In the genomic region with DNA sequence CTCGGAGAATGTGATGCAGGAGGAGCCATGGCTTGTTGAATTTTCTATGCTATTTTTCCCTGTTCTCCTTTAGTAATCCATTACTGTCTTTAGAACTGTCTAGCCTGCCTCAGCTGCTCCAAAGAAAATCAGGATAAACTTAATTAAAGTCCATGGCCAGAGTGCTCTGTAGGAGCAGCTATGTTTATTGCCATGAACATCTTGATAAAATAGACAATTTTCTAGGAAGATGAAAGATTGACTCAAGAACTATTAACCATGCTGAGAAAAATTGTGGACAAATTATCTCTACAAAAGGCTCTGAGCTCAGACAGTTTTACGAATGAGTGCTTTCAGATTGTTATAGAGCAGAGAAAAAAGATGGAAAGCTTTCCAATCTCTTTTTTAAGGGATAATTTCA, we compare ENCODE assay signal across 24 cellular contexts.
"Had no signal": no experiment of that assay in that cellular context is flagged by ENCODE, and none has a peak within 500 bp of the region (broad histone marks: within the 10 kb centered on the region; RNA-seq: fewer than 3 reads in every experiment).

No MANE protein-coding gene starts in this region.

- H3K27me3 ChIP-seq: colonic mucosa, dorsolateral prefrontal cortex, esophagus muscularis mucosa, esophagus squamous epithelium, gastrocnemius medialis, gastroesophageal sphincter, heart left ventricle had no signal

- FAIRE-seq: endothelial cell of umbilical vein had no signal

- DNase-seq: colonic mucosa; cortex of kidney; dorsolateral prefrontal cortex; effector CD4-positive, alpha-beta T cell; effector CD8-positive, alpha-beta T cell; effector memory CD4-positive, alpha-beta T cell; effector memory CD8-positive, alpha-beta T cell; endodermal cell; erythroblast; esophagus squamous epithelium; foreskin fibroblast; foreskin keratinocyte; foreskin melanocyte; gastrocnemius medialis; glutamatergic neuron; head of caudate nucleus; heart left ventricle had no signal

- H3K9me3 ChIP-seq: colonic mucosa, esophagus muscularis mucosa, esophagus squamous epithelium, gastrocnemius medialis, gastroesophageal sphincter had no signal

- H3K4me3 ChIP-seq: colonic mucosa, coronary artery, dorsolateral prefrontal cortex, esophagus muscularis mucosa, esophagus squamous epithelium, gastrocnemius medialis, gastroesophageal sphincter, heart left ventricle had no signal

- H3K27ac ChIP-seq: colonic mucosa, coronary artery, dorsolateral prefrontal cortex, epithelial cell of prostate, esophagus muscularis mucosa, esophagus squamous epithelium, foreskin keratinocyte, gastrocnemius medialis, gastroesophageal sphincter, heart left ventricle had no signal

- H3K27ac Mint-ChIP-seq: dendritic cell treated with granulocyte-macrophage colony-stimulating factor and Interleukin-4, amounts not matched to agents 40 ng/mL and 50 ng/mL, for 4 days; effector memory CD8-positive, alpha-beta T cell; endodermal cell had no signal

- ATAC-seq: effector memory CD8-positive, alpha-beta T cell; esophagus mucosa; foreskin keratinocyte; gastrocnemius medialis; gastroesophageal sphincter; heart left ventricle had no signal

- H3K4me1 ChIP-seq: colonic mucosa, gastrocnemius medialis had no signal

- H3K4me3 Mint-ChIP-seq: dendritic cell treated with granulocyte-macrophage colony-stimulating factor and Interleukin-4, amounts not matched to agents 40 ng/mL and 50 ng/mL, for 4 days; effector memory CD8-positive, alpha-beta T cell; endodermal cell had no signal

- H3K36me3 ChIP-seq: colonic mucosa, esophagus muscularis mucosa, esophagus squamous epithelium, gastrocnemius medialis, gastroesophageal sphincter, heart left ventricle had no signal
